8 cellular contexts compared by ENCODE assay signal in genomic region chr20:21505810-21506530, GRCh38. TPM values are rescaled to one million over a fixed set of nuclear protein-coding genes. Genes with fewer than 3 reads are reported as not detected.
DNase-seq lines count a peak whose midpoint lies in the region; ATAC-seq and TF ChIP-seq lines count a peak whose summit lies in the region.

No MANE protein-coding gene starts in this region.

- TF ChIP-seq CTCF in AG04450 (IDR thresholded peaks at IDR 0.05; ENCODE audit: low read depth, low read length) (peak; percentile 57), GM23338 (conservative IDR thresholded peaks at IDR 0.05; ENCODE audit: low read depth in 2 of 2) (peak; percentile 78 to 80)

- POLR2A ChIA-PET in AG04450 (lab: Yijun Ruan, JAX), result interaction anchor here (1.0 kb wide), 1 partner anchor 271 kb away, joined by 3 read pairs; no protein-coding TSS in a partner anchor

- peaks cover 39% of the 10 kb centered on the region for H3K4me1 Mint-ChIP-seq in GM23338

- no peaks in the 10 kb centered on the region for H3K36me3 ChIP-seq in GM23338 (ENCODE audit: insufficient read depth)
- H3K36me3 ChIP-seq in aorta (ENCODE audit: control insufficient read depth in 1 of 2, insufficient read depth in 2 of 2, low read length in 1 of 2), result no peaks in the 10 kb centered on the region

- peaks cover 28% of the 10 kb centered on the region for H3F3A ChIP-seq in GM23338 (replicated peaks; ENCODE audit: low read depth)

- H3K79me2 ChIP-seq in GM23338 (replicated peaks; ENCODE audit: insufficient read depth), result no peaks in the 10 kb centered on the region

- H3K4me3 ChIP-seq in AG04450 (ENCODE audit: low read depth, low read length), result peak overlapping the region; percentile 48
- H3K4me3 ChIP-seq in GM23338, result peak overlapping the region; percentile 70
- peak overlapping the region; percentile 10 to 12 for H3K4me3 ChIP-seq in aorta (ENCODE audit: low read length in 2 of 2)

- peak overlapping the region; percentile 66 for H3K4me3 Mint-ChIP-seq in GM23338

- H3K4me1 ChIP-seq in GM23338 (ENCODE audit: insufficient read depth) (peaks cover 35% of the 10 kb centered on the region), aorta (ENCODE audit: control insufficient read depth in 1 of 2, insufficient read depth in 2 of 2, low read length in 2 of 2) (no peaks in the 10 kb centered on the region)

- intact Hi-C loops in left ventricle myocardium superior (cut with micrococcal nuclease) (loop anchor here (10.0 kb wide), 1 partner anchor 641 kb away; no protein-coding TSS in a partner anchor), aorta (cut with DNase I) (loop anchor here (1.0 to 5.0 kb wide), 3 partner anchors 269 to 669 kb away; no protein-coding TSS in a partner anchor)

- peak overlapping the region; percentile 94 for H3K4me2 ChIP-seq in GM23338

- CTCF ChIA-PET in AG04450 (lab: Charles Lee), result interaction anchor here (0.6 to 9.2 kb wide), 33 partner anchors 14 to 680 kb away, joined by 3 to 270 read pairs (median 4); no protein-coding TSS in a partner anchor

- peaks cover 68% of the 10 kb centered on the region for H3K27me3 Mint-ChIP-seq in GM23338 (ENCODE audit: insufficient read depth, low read depth, poor library complexity)

- H2AFZ ChIP-seq in GM23338, result peak overlapping the region; percentile 97

- no peak overlapping the region for H3K27ac Mint-ChIP-seq in GM23338

- H3K27ac ChIP-seq in AG04450 (ENCODE audit: low read depth, low read length) (no peak overlapping the region), GM23338 (ENCODE audit: low read depth) (no peak overlapping the region), aorta (ENCODE audit: low read depth in 1 of 2, low read length in 2 of 2) (no peak overlapping the region)

- ATAC-seq in GM23338 (peak; percentile 55), left ventricle myocardium superior (peak; percentile 82), aorta (ENCODE audit: low FRiP score) (peak; percentile 64)

- peaks cover 13% of the 10 kb centered on the region for H4K20me1 ChIP-seq in GM23338 (replicated peaks; ENCODE audit: insufficient read depth)

- WGBS in aorta, 2 donors, result 1 to 2% methylated on average over 79 to 95 of the region's 95 CpGs

- H3K36me3 Mint-ChIP-seq in GM23338 (ENCODE audit: low read depth), result peaks cover 5% of the 10 kb centered on the region

- 0 out of 2 replicates have a peak, but pooled peaks cover 3% of the 10 kb centered on the region for H3K9me2 ChIP-seq in GM23338 (ENCODE audit: insufficient read depth)

- H3K9me3 ChIP-seq in AG04450 (ENCODE audit: control insufficient read depth, insufficient read depth, low read length), result no peaks in the 10 kb centered on the region; the same call in 1 of the 2 replicates
- H3K9me3 ChIP-seq in aorta (ENCODE audit: control insufficient read depth, low read length), result no peaks in the 10 kb centered on the region

- in situ Hi-C loops in SK-MEL-5 (cut with HindIII; ENCODE audit: low pct_unique_long_range_greater_than_20kb, low sequenced_read_pairs), result no loop called here

- peaks cover 48% of the 10 kb centered on the region for H3K27me3 ChIP-seq in AG04450 (ENCODE audit: control insufficient read depth, insufficient read depth, low read length)
- peaks cover 75% of the 10 kb centered on the region for H3K27me3 ChIP-seq in GM23338 (ENCODE audit: insufficient read depth)
- H3K27me3 ChIP-seq in aorta (ENCODE audit: control insufficient read depth in 1 of 2, insufficient read depth in 2 of 2, low read length in 1 of 2), result peaks cover 0 to 3% of the 10 kb centered on the region in 2 donors

- no peak for DNase-seq in AG04450 (ENCODE audit: low read depth, low spot score)
- peak; percentile 78 for DNase-seq in GM23338 (ENCODE audit: low spot score)
- peak; percentile 66 for DNase-seq in SK-MEL-5 (ENCODE audit: low read depth, low spot score)
- DNase-seq in activated naive CD8-positive, alpha-beta T cell treated with anti-CD3 and anti-CD28 coated beads, Interleukin-2, amount 50 U/mL, for 16 hours (ENCODE audit: low read depth, low spot score), result peak; percentile 37
- DNase-seq in left ventricle myocardium superior, result peak; percentile 67
- peak; percentile 81 for DNase-seq in putamen (ENCODE audit: low spot score)
- DNase-seq in aorta, result peak; percentile 56 to 86
- DNase-seq in NCI-H128 (lab: John Stamatoyannopoulos, UW; ENCODE audit: unreplicated experiment), result no peak

- H3K9me3 Mint-ChIP-seq in GM23338, result peaks cover 2% of the 10 kb centered on the region

TF ChIP-seq in GM23338, 12 proteins besides CTCF, POLR2A, EP300 and RAD21:
- TF ChIP-seq ZNF462 (CRISPR knock-in tag; IDR thresholded peaks at IDR 0.05) (no peak), STAT1 (IDR thresholded peaks at IDR 0.05; ENCODE audit: unreplicated experiment) (no peak), CREB1 (CRISPR knock-in tag; IDR thresholded peaks at IDR 0.05; ENCODE audit: low read depth) (peak; percentile 20; the same call in 1 of the 2 replicates), EZH2phosphoT487 (IDR thresholded peaks at IDR 0.05; ENCODE audit: unreplicated experiment) (no peak), EZH2 (IDR thresholded peaks at IDR 0.05; ENCODE audit: low read depth, unreplicated experiment) (no peak), ZNF331 (CRISPR knock-in tag; IDR thresholded peaks at IDR 0.05; ENCODE audit: low read depth) (no peak), JUNB (IDR thresholded peaks at IDR 0.05; ENCODE audit: unreplicated experiment) (no peak), POLR2AphosphoS5 (IDR thresholded peaks at IDR 0.05; ENCODE audit: low read depth) (no peak; the same call in 1 of the 2 replicates)

RNA-seq across cellular contexts. Expression of gene NKX2-2, which starts 7.9 kb away (rescaled TPM):
- not detected in 2 replicates for polyA plus RNA-seq in AG04450 (2011; rRNA removed)
- not detected in 2 replicates for polyA minus RNA-seq in AG04450 (2011; rRNA and poly(A)+ RNA removed)
- total RNA-seq in GM23338 (2014; rRNA removed; shearing (Covaris generic)), result not detected in 2 replicates
- not detected in 2 replicates for polyA plus RNA-seq in GM23338 (2016; fragmentation: Nextera tagmentation; extraction: Ambion mirVana)
- total RNA-seq in SK-MEL-5 (2014; rRNA removed; shearing (Covaris generic)), result 0.13 TPM in 1 of 2 replicates, not detected in the other
- polyA plus RNA-seq in SK-MEL-5 (2015; cell fraction: cytosol; rRNA removed), result 0.13 TPM in 1 of 2 replicates, not detected in the other
- polyA plus RNA-seq in SK-MEL-5 (2015; cell fraction: nucleus; rRNA removed), result 0.11 TPM in 1 of 2 replicates, not detected in the other
- not detected for total RNA-seq in left ventricle myocardium superior
- total RNA-seq in aorta, result not detected
- under 1 TPM in 1 of 2 donors, not detected in 1; 0.15 TPM for polyA plus RNA-seq in aorta

Comparison
In these comparisons a context has a peak if more than half of its experiments do, and no peak if none do; other contexts are left out.
1. DNase-seq: peak in GM23338 (single experiment), SK-MEL-5 (single experiment), activated naive CD8-positive, alpha-beta T cell treated with anti-CD3 and anti-CD28 coated beads, Interleukin-2, amount 50 U/mL, for 16 hours (single experiment), left ventricle myocardium superior (single experiment), putamen (single experiment) and aorta (2 of 2); none in AG04450 (single experiment) and NCI-H128 (single experiment).
2. H3K4me3 ChIP-seq: peak in every context shown above with its lines; median percentile 70 in GM23338; 48 in AG04450; 11 in aorta.
3. Peak in every context shown above with its lines, with median percentiles within 50 percentile points of each other: ATAC-seq.